Comparison of ENCODE assay signal across 1 cellular context in the genomic region with DNA sequence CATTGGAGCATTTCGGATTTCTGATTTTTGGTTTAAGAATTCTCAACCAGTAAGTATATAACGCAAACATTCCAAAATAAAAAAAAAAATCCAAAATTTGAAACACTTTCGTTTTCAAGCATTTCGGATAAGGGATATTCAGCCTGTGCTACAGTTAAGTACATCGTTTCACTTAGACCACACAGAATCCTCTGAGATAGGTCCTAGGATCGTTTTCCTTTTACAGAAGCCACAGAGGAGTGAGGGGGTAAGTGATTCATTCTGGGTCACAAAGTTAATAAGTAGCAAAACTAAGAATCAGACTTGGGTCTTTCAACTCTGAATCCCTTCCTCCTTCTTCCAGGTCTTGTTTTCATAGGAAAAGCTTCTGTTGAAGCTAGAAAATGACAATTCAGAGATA.
A peak's percentile ranks its signal among the peaks of the same experiment; 100 is the strongest.
TF ChIP-seq lines count a peak whose summit lies in the region.

No MANE protein-coding gene starts in this region.

TF ChIP-seq in HepG2, 621 proteins besides CTCF, POLR2A, EP300 and RAD21 (continued from another document):
- TF ChIP-seq, protein P1, sequence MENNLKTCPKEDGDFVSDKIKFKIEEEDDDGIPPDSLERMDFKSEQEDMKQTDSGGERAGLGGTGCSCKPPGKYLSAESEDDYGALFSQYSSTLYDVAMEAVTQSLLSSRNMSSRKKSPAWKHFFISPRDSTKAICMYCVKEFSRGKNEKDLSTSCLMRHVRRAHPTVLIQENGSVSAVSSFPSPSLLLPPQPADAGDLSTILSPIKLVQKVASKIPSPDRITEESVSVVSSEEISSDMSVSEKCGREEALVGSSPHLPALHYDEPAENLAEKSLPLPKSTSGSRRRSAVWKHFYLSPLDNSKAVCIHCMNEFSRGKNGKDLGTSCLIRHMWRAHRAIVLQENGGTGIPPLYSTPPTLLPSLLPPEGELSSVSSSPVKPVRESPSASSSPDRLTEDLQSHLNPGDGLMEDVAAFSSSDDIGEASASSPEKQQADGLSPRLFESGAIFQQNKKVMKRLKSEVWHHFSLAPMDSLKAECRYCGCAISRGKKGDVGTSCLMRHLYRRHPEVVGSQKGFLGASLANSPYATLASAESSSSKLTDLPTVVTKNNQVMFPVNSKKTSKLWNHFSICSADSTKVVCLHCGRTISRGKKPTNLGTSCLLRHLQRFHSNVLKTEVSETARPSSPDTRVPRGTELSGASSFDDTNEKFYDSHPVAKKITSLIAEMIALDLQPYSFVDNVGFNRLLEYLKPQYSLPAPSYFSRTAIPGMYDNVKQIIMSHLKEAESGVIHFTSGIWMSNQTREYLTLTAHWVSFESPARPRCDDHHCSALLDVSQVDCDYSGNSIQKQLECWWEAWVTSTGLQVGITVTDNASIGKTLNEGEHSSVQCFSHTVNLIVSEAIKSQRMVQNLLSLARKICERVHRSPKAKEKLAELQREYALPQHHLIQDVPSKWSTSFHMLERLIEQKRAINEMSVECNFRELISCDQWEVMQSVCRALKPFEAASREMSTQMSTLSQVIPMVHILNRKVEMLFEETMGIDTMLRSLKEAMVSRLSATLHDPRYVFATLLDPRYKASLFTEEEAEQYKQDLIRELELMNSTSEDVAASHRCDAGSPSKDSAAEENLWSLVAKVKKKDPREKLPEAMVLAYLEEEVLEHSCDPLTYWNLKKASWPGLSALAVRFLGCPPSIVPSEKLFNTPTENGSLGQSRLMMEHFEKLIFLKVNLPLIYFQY (CRISPR knock-in tag; IDR thresholded peaks at IDR 0.05; ENCODE audit: borderline replicate concordance) = no peak
- TF ChIP-seq, protein P2, sequence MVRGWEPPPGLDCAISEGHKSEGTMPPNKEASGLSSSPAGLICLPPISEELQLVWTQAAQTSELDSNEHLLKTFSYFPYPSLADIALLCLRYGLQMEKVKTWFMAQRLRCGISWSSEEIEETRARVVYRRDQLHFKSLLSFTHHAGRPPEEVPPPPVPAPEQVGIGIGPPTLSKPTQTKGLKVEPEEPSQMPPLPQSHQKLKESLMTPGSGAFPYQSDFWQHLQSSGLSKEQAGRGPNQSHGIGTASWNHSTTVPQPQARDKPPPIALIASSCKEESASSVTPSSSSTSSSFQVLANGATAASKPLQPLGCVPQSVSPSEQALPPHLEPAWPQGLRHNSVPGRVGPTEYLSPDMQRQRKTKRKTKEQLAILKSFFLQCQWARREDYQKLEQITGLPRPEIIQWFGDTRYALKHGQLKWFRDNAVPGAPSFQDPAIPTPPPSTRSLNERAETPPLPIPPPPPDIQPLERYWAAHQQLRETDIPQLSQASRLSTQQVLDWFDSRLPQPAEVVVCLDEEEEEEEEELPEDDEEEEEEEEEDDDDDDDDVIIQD (CRISPR knock-in tag; IDR thresholded peaks at IDR 0.05; ENCODE audit: low read depth) = 0 out of 2 replicates have a peak, but pooled peaks have one; percentile 47
- TF ChIP-seq ZNF629 (CRISPR knock-in tag; conservative IDR thresholded peaks at IDR 0.05) (no peak), MAFK (conservative IDR thresholded peaks at IDR 0.05 in 1 of 2, IDR thresholded peaks at IDR 0.05 in 1 of 2; ENCODE audit: low read length in 2 of 2) (no peak), CAMTA2 (CRISPR knock-in tag; IDR thresholded peaks at IDR 0.05; ENCODE audit: borderline replicate concordance) (no peak), MIER2 (CRISPR knock-in tag; IDR thresholded peaks at IDR 0.05) (no peak)
- TF ChIP-seq, protein P3, sequence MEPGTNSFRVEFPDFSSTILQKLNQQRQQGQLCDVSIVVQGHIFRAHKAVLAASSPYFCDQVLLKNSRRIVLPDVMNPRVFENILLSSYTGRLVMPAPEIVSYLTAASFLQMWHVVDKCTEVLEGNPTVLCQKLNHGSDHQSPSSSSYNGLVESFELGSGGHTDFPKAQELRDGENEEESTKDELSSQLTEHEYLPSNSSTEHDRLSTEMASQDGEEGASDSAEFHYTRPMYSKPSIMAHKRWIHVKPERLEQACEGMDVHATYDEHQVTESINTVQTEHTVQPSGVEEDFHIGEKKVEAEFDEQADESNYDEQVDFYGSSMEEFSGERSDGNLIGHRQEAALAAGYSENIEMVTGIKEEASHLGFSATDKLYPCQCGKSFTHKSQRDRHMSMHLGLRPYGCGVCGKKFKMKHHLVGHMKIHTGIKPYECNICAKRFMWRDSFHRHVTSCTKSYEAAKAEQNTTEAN (CRISPR knock-in tag; conservative IDR thresholded peaks at IDR 0.05) = no peak
- TF ChIP-seq, protein P4, sequence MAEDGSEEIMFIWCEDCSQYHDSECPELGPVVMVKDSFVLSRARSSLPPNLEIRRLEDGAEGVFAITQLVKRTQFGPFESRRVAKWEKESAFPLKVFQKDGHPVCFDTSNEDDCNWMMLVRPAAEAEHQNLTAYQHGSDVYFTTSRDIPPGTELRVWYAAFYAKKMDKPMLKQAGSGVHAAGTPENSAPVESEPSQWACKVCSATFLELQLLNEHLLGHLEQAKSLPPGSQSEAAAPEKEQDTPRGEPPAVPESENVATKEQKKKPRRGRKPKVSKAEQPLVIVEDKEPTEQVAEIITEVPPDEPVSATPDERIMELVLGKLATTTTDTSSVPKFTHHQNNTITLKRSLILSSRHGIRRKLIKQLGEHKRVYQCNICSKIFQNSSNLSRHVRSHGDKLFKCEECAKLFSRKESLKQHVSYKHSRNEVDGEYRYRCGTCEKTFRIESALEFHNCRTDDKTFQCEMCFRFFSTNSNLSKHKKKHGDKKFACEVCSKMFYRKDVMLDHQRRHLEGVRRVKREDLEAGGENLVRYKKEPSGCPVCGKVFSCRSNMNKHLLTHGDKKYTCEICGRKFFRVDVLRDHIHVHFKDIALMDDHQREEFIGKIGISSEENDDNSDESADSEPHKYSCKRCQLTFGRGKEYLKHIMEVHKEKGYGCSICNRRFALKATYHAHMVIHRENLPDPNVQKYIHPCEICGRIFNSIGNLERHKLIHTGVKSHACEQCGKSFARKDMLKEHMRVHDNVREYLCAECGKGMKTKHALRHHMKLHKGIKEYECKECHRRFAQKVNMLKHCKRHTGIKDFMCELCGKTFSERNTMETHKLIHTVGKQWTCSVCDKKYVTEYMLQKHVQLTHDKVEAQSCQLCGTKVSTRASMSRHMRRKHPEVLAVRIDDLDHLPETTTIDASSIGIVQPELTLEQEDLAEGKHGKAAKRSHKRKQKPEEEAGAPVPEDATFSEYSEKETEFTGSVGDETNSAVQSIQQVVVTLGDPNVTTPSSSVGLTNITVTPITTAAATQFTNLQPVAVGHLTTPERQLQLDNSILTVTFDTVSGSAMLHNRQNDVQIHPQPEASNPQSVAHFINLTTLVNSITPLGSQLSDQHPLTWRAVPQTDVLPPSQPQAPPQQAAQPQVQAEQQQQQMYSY (CRISPR knock-in tag; IDR thresholded peaks at IDR 0.05) = peak; percentile 17; the same call in 1 of the 2 replicates
